Comparison of ENCODE assay signal across 9 cellular contexts in genomic region chr22:38455063-38455529, GRCh38. TPM values are rescaled to one million over a fixed set of nuclear protein-coding genes. Genes with fewer than 3 reads are reported as not detected.
DNase-seq lines count a peak whose midpoint lies in the region; ATAC-seq and TF ChIP-seq lines count a peak whose summit lies in the region.
"Had no signal": no experiment of that assay in that cellular context is flagged by ENCODE, and none has a peak within 500 bp of the region (broad histone marks: within the 10 kb centered on the region; RNA-seq: fewer than 3 reads in every experiment).

Gene KCNJ4 (minus strand): TSS chr22:38455199. CDS start chr22:38428132, 27,067 bp downstream.

- no peak within 1 kb of the TSS for H3K27ac Mint-ChIP-seq in Calu3 (ENCODE audit: unreplicated experiment)

- no peaks in the 10 kb centered on the region for H3K9me3 ChIP-seq in SU-DHL-6 (ENCODE audit: insufficient read depth, low read length)
- peaks cover 6% of the 10 kb centered on the region for H3K9me3 ChIP-seq in trophoblast cell (ENCODE audit: insufficient read depth, low read depth, low read length)

- intact Hi-C loops in Calu3 (cut with micrococcal nuclease; ENCODE audit: unreplicated experiment), result no loop called here

- no TSS peak for BruUV-seq in Calu3 (replicated peaks; lab: Mats Ljungman, UMichigan)

- H3K36me3 ChIP-seq in SU-DHL-6 (ENCODE audit: low read length) (no peaks in the 10 kb centered on the region), trophoblast cell (ENCODE audit: control insufficient read depth in 1 of 2, insufficient read depth in 2 of 2, low read length in 2 of 2) (no peaks in the 10 kb centered on the region)

- H3K27ac ChIP-seq in SU-DHL-6 (ENCODE audit: low read depth, low read length) (no peak within 1 kb of the TSS), trophoblast cell (ENCODE audit: low read depth, low read length) (no peak within 1 kb of the TSS)

- H3K4ac ChIP-seq in trophoblast cell (ENCODE audit: low read depth, low read length), result no peak within 1 kb of the TSS

- peak within 1 kb of the TSS; percentile 37 for H3K4me3 Mint-ChIP-seq in Calu3 (ENCODE audit: low read depth, unreplicated experiment)

- no peak within 1 kb of the TSS for H2BK12ac ChIP-seq in trophoblast cell (ENCODE audit: low read length)

- no peaks in the 10 kb centered on the region for H3K9me2 ChIP-seq in SU-DHL-6 (replicated peaks; ENCODE audit: insufficient read depth, low read length)

- no peak within 1 kb of the TSS for H4K91ac ChIP-seq in trophoblast cell (ENCODE audit: low read depth, low read length)

- no peak within 1 kb of the TSS for H3K14ac ChIP-seq in trophoblast cell (ENCODE audit: low read length)

- no peak within 1 kb of the TSS for H2BK120ac ChIP-seq in trophoblast cell (ENCODE audit: insufficient read depth, low read length, poor library complexity)

- H4K12ac ChIP-seq in trophoblast cell (ENCODE audit: low read depth, low read length), result no peak within 1 kb of the TSS

- H3K23ac ChIP-seq in trophoblast cell (ENCODE audit: low read length), result no peak within 1 kb of the TSS

- H3K36me3 Mint-ChIP-seq in Calu3 (ENCODE audit: insufficient read depth, unreplicated experiment), result peaks cover 8% of the 10 kb centered on the region

- peak within 1 kb of the TSS; percentile 27; the same call in 1 of the 2 replicates for H3K9ac ChIP-seq in SU-DHL-6 (ENCODE audit: low read length)
- H3K9ac ChIP-seq in trophoblast cell (ENCODE audit: low read length), result no peak within 1 kb of the TSS

- peaks cover 97% of the 10 kb centered on the region for H3K27me3 Mint-ChIP-seq in Calu3 (ENCODE audit: unreplicated experiment)

- no peak for ATAC-seq in HG03521 (IDR thresholded peaks at IDR 0.05; ENCODE audit: unreplicated experiment)

- peaks cover 3 to 4% of the 10 kb centered on the region in 2 experiments for H3K4me1 ChIP-seq in trophoblast cell (ENCODE audit: control insufficient read depth in 1 of 2, insufficient read depth in 2 of 2, low read length in 2 of 2)

- H3K4me3 ChIP-seq in SU-DHL-6 (ENCODE audit: insufficient read depth, low read length, poor library complexity, severe bottlenecking) (no peak within 1 kb of the TSS), fibroblast of the aortic adventitia (ENCODE audit: low read depth, low read length) (peak within 1 kb of the TSS; percentile 17), trophoblast cell (ENCODE audit: low read depth, low read length) (peak within 1 kb of the TSS; percentile 66)

- H4K20me1 ChIP-seq in SU-DHL-6 (ENCODE audit: low read depth, low read length), result no peaks in the 10 kb centered on the region

- H2AFZ ChIP-seq in SU-DHL-6 (ENCODE audit: low read depth, low read length, severe bottlenecking) (no peak within 1 kb of the TSS), trophoblast cell (ENCODE audit: insufficient read depth, low read length, poor library complexity) (peak within 1 kb of the TSS; percentile 64)

- H3K18ac ChIP-seq in trophoblast cell (ENCODE audit: low read length), result no peak within 1 kb of the TSS

- H3K4me1 Mint-ChIP-seq in Calu3 (ENCODE audit: low read depth, unreplicated experiment), result peaks cover 10% of the 10 kb centered on the region

- no peak within 1 kb of the TSS for H4K8ac ChIP-seq in trophoblast cell (ENCODE audit: low read depth, low read length)

- peak within 1 kb of the TSS; percentile 37 for H3K4me2 ChIP-seq in SU-DHL-6 (ENCODE audit: low read depth, low read length, poor library complexity, severe bottlenecking)
- H3K4me2 ChIP-seq in trophoblast cell (ENCODE audit: low read length), result peak within 1 kb of the TSS; percentile 82

- no peaks in the 10 kb centered on the region for H3K79me1 ChIP-seq in trophoblast cell (ENCODE audit: low read length)

- H3K27me3 ChIP-seq in SU-DHL-6 (ENCODE audit: low read length) (no peaks in the 10 kb centered on the region), trophoblast cell (ENCODE audit: insufficient read depth, low read length) (peaks cover 32% of the 10 kb centered on the region)

- H3F3A ChIP-seq in SU-DHL-6 (ENCODE audit: insufficient read depth), result no peaks in the 10 kb centered on the region

- CTCF ChIA-PET in Calu3 (lab: Charles Lee), result no interaction called here

- H3K9me3 Mint-ChIP-seq in Calu3 (ENCODE audit: low read depth, unreplicated experiment), result no peaks in the 10 kb centered on the region

- H3K79me2 ChIP-seq in SU-DHL-6 (ENCODE audit: insufficient read depth, low read length) (no peaks in the 10 kb centered on the region), trophoblast cell (ENCODE audit: control insufficient read depth, insufficient read depth, low read length, poor library complexity) (no peaks in the 10 kb centered on the region)

- WGBS in trophoblast cell (ENCODE audit: extremely low coverage, insufficient coverage, insufficient read length), result no CpG with 5 or more reads among the region's 78 CpGs

- DNase-seq in Calu3 (no peak), fibroblast of the aortic adventitia (ENCODE audit: low read depth) (no peak), trophoblast cell (no peak), OCI-M1 (lab: John Stamatoyannopoulos, UW) (no peak), NCI-H187 (lab: John Stamatoyannopoulos, UW) (no peak)
- DNase-seq in stimulated activated CD4-positive, alpha-beta T cell treated with anti-CD3 and anti-CD28 coated beads, Interleukin-12 subunit alpha, Interleukin-12 subunit beta, amount 100 ng/mL, for 4 hours, result no peak

- TF ChIP-seq CTCF in Calu3 (IDR thresholded peaks at IDR 0.05; ENCODE audit: unreplicated experiment), result no peak
- TF ChIP-seq CTCF in SU-DHL-6 (IDR thresholded peaks at IDR 0.05; ENCODE audit: insufficient read depth, low read length, poor library complexity, severe bottlenecking), result no peak
- no peak for TF ChIP-seq CTCF in fibroblast of the aortic adventitia (IDR thresholded peaks at IDR 0.05; ENCODE audit: insufficient read depth, low read length)

- no peak within 1 kb of the TSS for H2AK5ac ChIP-seq in trophoblast cell (ENCODE audit: low read length)

- H2BK5ac ChIP-seq in trophoblast cell (ENCODE audit: low read depth, low read length, poor library complexity), result no peak within 1 kb of the TSS

RNA-seq across cellular contexts. Expression of gene KCNJ4, which starts in this region (rescaled TPM):
- not detected in 2 replicates for total RNA-seq in Calu3 (2022)
- not detected in 2 replicates for total RNA-seq in fibroblast of the aortic adventitia (ENCODE audit: low replicate concordance)
- 0.05 and 0.08 TPM in 2 replicates for polyA plus RNA-seq in trophoblast cell (2013)
- total RNA-seq: T-helper 1 cell treated with Interleukin-12 subunit alpha and Interleukin-12 subunit beta and Interleukin-4 antibody, amounts not matched to agents 30 ng/mL and 1 ng/mL, for 36 hours had no signal
